9 cellular contexts compared by ENCODE assay signal in the genomic region with DNA sequence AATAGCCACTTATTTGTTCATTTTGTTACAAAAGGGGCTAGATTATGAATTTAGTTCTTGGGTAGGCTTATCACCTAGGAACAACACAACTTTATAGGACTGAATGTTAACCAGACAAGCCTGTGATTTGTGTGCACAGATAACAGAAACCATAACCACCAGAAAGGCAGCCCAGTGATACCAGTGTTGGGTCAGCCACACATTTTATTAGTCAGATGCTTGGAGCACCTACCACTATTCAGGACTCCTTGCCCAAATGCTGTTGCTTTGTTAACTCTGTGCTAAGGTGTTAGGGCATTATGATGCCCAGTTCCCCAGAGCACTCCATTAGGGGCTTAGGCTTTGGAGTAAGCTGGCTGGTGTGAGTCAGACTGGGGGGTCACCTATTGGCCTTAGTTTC. TPM values are rescaled to one million over a fixed set of nuclear protein-coding genes. Genes with fewer than 3 reads are reported as not detected.
DNase-seq lines count a peak whose midpoint lies in the region; ATAC-seq, FAIRE-seq and TF ChIP-seq lines count a peak whose summit lies in the region.
"Had no signal": no experiment of that assay in that cellular context is flagged by ENCODE, and none has a peak within 500 bp of the region (broad histone marks: within the 10 kb centered on the region; RNA-seq: fewer than 3 reads in every experiment).

No MANE protein-coding gene starts in this region.

- H3K27ac ChIP-seq in heart left ventricle (peak overlapping the region in 11 of 12 donors; percentile 7 to 67 (median 56)), GM12878 (ENCODE audit: control insufficient read depth, insufficient read depth) (peak overlapping the region; percentile 63), vagina (peak overlapping the region; percentile 6), SJCRH30 (no peak overlapping the region)

- peaks cover 97% of the 10 kb centered on the region for H3K79me2 ChIP-seq in GM12878 (ENCODE audit: control insufficient read depth, insufficient read depth, low read length)

- FAIRE-seq in GM12878 (lab: Jason Lieb, UNC) (peak; percentile 18), urothelium cell line (lab: Jason Lieb, UNC) (no peak)

- SMC1A ChIA-PET in GM12878 (lab: Charles Lee; ENCODE audit: uncharacterized antibody, unreplicated experiment) = interaction anchor here (1.8 to 7.9 kb wide), 6 partner anchors 11 to 244 kb away, joined by 8 to 91 read pairs (median 16); no protein-coding TSS in a partner anchor

- no peak overlapping the region for H2AFZ ChIP-seq in GM12878 (ENCODE audit: control insufficient read depth, low read depth, low read length)

- in situ Hi-C loops in GM12878 (cut with MboI) (loop anchor here (25.0 kb wide), 1 partner anchor 1545 kb away; no protein-coding TSS in a partner anchor), HAP-1 (cut with MboI; ENCODE audit: low sequenced_read_pairs) (no loop called here)

- H3K4me1 ChIP-seq in heart left ventricle = peaks cover 7 to 84% (median 66%) of the 10 kb centered on the region in 12 donors
- H3K4me1 ChIP-seq in GM12878 (ENCODE audit: control insufficient read depth, insufficient read depth, low read length) = peaks cover 54% of the 10 kb centered on the region
- peaks cover 10% of the 10 kb centered on the region for H3K4me1 ChIP-seq in vagina
- H3K4me1 ChIP-seq in SJCRH30 = peaks cover 6% of the 10 kb centered on the region; the same call in 1 of the 2 replicates
- peaks cover 29% of the 10 kb centered on the region for H3K4me1 ChIP-seq in HAP-1

- no peaks in the 10 kb centered on the region for H3K36me3 ChIP-seq in heart left ventricle
- no peaks in the 10 kb centered on the region for H3K36me3 ChIP-seq in GM12878 (ENCODE audit: control insufficient read depth in 2 of 2, insufficient read depth in 2 of 2, low read length in 1 of 2)
- H3K36me3 ChIP-seq in vagina = no peaks in the 10 kb centered on the region
- H3K36me3 ChIP-seq in SJCRH30 = no peaks in the 10 kb centered on the region
- no peaks in the 10 kb centered on the region for H3K36me3 ChIP-seq in HAP-1 (replicated peaks)

- no peak for TF ChIP-seq CTCF in heart left ventricle (IDR thresholded peaks at IDR 0.05)
- no peak for TF ChIP-seq CTCF in GM12878 (IDR thresholded peaks at IDR 0.05 in 2 of 3, conservative IDR thresholded peaks at IDR 0.05 in 1 of 3; ENCODE audit: control insufficient read depth in 2 of 3, extremely low read depth in 1 of 3, insufficient read depth in 1 of 3, low read depth in 3 of 3, low read length in 3 of 3)
- no peak for TF ChIP-seq CTCF in vagina (IDR thresholded peaks at IDR 0.05)

- ATAC-seq in heart left ventricle (peak; percentile 25 to 44 (median 33)), Right ventricle myocardium superior (ENCODE audit: poor library complexity) (no peak), HG03064 (IDR thresholded peaks at IDR 0.05; ENCODE audit: low read depth, unreplicated experiment) (peak; percentile 44), GM12878 (peak; percentile 83)

- H3K4me3 ChIP-seq in heart left ventricle = peak overlapping the region in 1 of 12 donors; percentile 3
- H3K4me3 ChIP-seq in GM12878 = peak overlapping the region; percentile 6; the same call in 1 of the 2 replicates
- H3K4me3 ChIP-seq in vagina = no peak overlapping the region
- H3K4me3 ChIP-seq in SJCRH30 = no peak overlapping the region
- H3K4me3 ChIP-seq in HAP-1 = no peak overlapping the region

- no peak for DNase-seq in heart left ventricle
- DNase-seq in Right ventricle myocardium superior = no peak
- DNase-seq in GM12878 (ENCODE audit: low read depth, low spot score) = no peak
- DNase-seq in vagina (ENCODE audit: extremely low spot score in 2 of 2) = no peak
- no peak for DNase-seq in urothelium cell line (ENCODE audit: low spot score)
- DNase-seq in SJCRH30 = no peak
- DNase-seq in HAP-1 (ENCODE audit: low spot score in 2 of 2) = no peak
- DNase-seq: MV-4-11 had no signal

- RAD21 ChIA-PET in GM12878 (lab: Charles Lee; ENCODE audit: unreplicated experiment) = interaction anchor here (1.2 to 9.1 kb wide), 5 partner anchors 9 to 119 kb away, joined by 3 to 76 read pairs (median 8); a partner anchor contains a TSS

- BruUV-seq in GM12878 (replicated peaks; lab: Mats Ljungman, UMichigan) = no TSS peak

- POLR2A ChIA-PET in GM12878 (lab: Charles Lee) = interaction anchor here (0.6 to 2.5 kb wide), 3 partner anchors 14 to 145 kb away, joined by 3 to 6 read pairs (median 5); a partner anchor contains a TSS

- TF ChIP-seq POLR2A in heart left ventricle (IDR thresholded peaks at IDR 0.05) (no peak), GM12878 (IDR thresholded peaks at IDR 0.05; ENCODE audit: low read depth, low read length) (no peak), vagina (IDR thresholded peaks at IDR 0.05) (no peak)

- intact Hi-C loops in heart left ventricle (cut with DNase I) = loop anchor here in 1 of 10 donors (5.0 kb wide), 1 partner anchor 35 kb away; no protein-coding TSS in a partner anchor
- intact Hi-C loops in Right ventricle myocardium superior (cut with DNase I) = no loop called here
- intact Hi-C loops in GM12878 (cut with micrococcal nuclease; ENCODE audit: unreplicated experiment) = loop anchor here (5.0 kb wide), 1 partner anchor 140 kb away; no protein-coding TSS in a partner anchor
- intact Hi-C loops in vagina (cut with DNase I) = no loop called here

- no peak for TF ChIP-seq EP300 in GM12878 (IDR thresholded peaks at IDR 0.05; ENCODE audit: borderline replicate concordance in 1 of 2, control insufficient read depth in 1 of 2, low read depth in 2 of 2, low read length in 2 of 2)

- H3K9me3 ChIP-seq in heart left ventricle (no peaks in the 10 kb centered on the region), GM12878 (replicated peaks; ENCODE audit: control insufficient read depth, insufficient read depth, low read length) (peaks cover 2% of the 10 kb centered on the region; the same call in 2 of the 3 replicates), vagina (no peaks in the 10 kb centered on the region), SJCRH30 (replicated peaks) (no peaks in the 10 kb centered on the region), HAP-1 (no peaks in the 10 kb centered on the region)

- no peaks in the 10 kb centered on the region for H4K20me1 ChIP-seq in GM12878 (ENCODE audit: control insufficient read depth, insufficient read depth)

- H3K4me2 ChIP-seq in GM12878 (ENCODE audit: control insufficient read depth, insufficient read depth) = peak overlapping the region; percentile 69

- H3K27me3 ChIP-seq in heart left ventricle (no peaks in the 10 kb centered on the region), GM12878 (replicated peaks in 1 of 2; ENCODE audit: control insufficient read depth in 2 of 2, insufficient read depth in 2 of 2, low read length in 1 of 2) (no peaks in the 10 kb centered on the region), vagina (no peaks in the 10 kb centered on the region), SJCRH30 (no peaks in the 10 kb centered on the region), HAP-1 (ENCODE audit: low read depth) (no peaks in the 10 kb centered on the region)

- TF ChIP-seq RAD21 in GM12878 (IDR thresholded peaks at IDR 0.05; ENCODE audit: insufficient read depth, low read depth, low read length) = no peak

- peak overlapping the region; percentile 18; the same call in 1 of the 2 replicates for H3K9ac ChIP-seq in GM12878 (ENCODE audit: control insufficient read depth, insufficient read depth, low read length)

- CTCF ChIA-PET in GM12878 (lab: Yijun Ruan, JAX) = interaction anchor here (0.7 to 5.2 kb wide), 6 partner anchors 11 to 118 kb away, joined by 5 to 26 read pairs (median 11); no protein-coding TSS in a partner anchor

TF ChIP-seq in GM12878, 131 proteins besides CTCF, POLR2A, EP300 and RAD21 (continues in another document):
- TF ChIP-seq BHLHE40 (IDR thresholded peaks at IDR 0.05; ENCODE audit: borderline replicate concordance in 1 of 2, low read depth in 2 of 2, low read length in 1 of 2) (peak in 1 of 2 experiments; percentile 13; a peak in 1 of 4 replicates), PAX8 (IDR thresholded peaks at IDR 0.05) (no peak), DPF2 (IDR thresholded peaks at IDR 0.05) (0 out of 2 replicates have a peak, but pooled peaks have one; percentile 36), ASH2L (IDR thresholded peaks at IDR 0.05; ENCODE audit: borderline replicate concordance, low read depth) (no peak)
- TF ChIP-seq, protein P1, sequence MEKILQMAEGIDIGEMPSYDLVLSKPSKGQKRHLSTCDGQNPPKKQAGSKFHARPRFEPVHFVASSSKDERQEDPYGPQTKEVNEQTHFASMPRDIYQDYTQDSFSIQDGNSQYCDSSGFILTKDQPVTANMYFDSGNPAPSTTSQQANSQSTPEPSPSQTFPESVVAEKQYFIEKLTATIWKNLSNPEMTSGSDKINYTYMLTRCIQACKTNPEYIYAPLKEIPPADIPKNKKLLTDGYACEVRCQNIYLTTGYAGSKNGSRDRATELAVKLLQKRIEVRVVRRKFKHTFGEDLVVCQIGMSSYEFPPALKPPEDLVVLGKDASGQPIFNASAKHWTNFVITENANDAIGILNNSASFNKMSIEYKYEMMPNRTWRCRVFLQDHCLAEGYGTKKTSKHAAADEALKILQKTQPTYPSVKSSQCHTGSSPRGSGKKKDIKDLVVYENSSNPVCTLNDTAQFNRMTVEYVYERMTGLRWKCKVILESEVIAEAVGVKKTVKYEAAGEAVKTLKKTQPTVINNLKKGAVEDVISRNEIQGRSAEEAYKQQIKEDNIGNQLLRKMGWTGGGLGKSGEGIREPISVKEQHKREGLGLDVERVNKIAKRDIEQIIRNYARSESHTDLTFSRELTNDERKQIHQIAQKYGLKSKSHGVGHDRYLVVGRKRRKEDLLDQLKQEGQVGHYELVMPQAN (conservative IDR thresholded peaks at IDR 0.05) = no peak

RNA-seq across cellular contexts. Expression of a gene that starts 22.5 kb away (rescaled TPM):
- total RNA-seq in heart left ventricle = 10 to 100 TPM; 47.1 to 80.9 (median 54.7) TPM
- polyA plus RNA-seq in heart left ventricle = 10 to 100 TPM; 10.4 to 21.1 TPM
- total RNA-seq in Right ventricle myocardium superior = 64.5 TPM
- total RNA-seq in GM12878 (2013; cell fraction: nucleolus; rRNA removed) = 199 and 222 TPM in 2 replicates
- total RNA-seq in GM12878 (2014; rRNA removed) = 31.8 and 33.4 TPM in 2 replicates
- total RNA-seq in GM12878 (2014; rRNA removed; fragmentation: Illumina TruSeq; extraction: Trizol) = 37.3 and 37.5 TPM in 2 replicates
- 27.3 and 27.8 TPM in 2 replicates for total RNA-seq in GM12878 (2021)
- 19.3 TPM for polyA plus RNA-seq in GM12878 (2011; ENCODE audit: low read depth)
- 14.2 and 19.0 TPM in 2 replicates for polyA plus RNA-seq in GM12878 (2011; rRNA removed)
- 8.2 and 9.4 TPM in 2 replicates for polyA plus RNA-seq in GM12878 (2011; cell fraction: cytosol; rRNA removed)
- 9.0 and 10.7 TPM in 2 replicates for polyA plus RNA-seq in GM12878 (2011; cell fraction: nucleus; rRNA removed)
- 25.8 and 28.8 TPM in 2 replicates for polyA plus RNA-seq in GM12878 (2012)
- polyA plus RNA-seq in GM12878 (2014; fragmentation: Illumina TruSeq; extraction: Trizol) = 25.4 and 33.6 TPM in 2 replicates
- 1 to 10 TPM; 7.5 to 9.6 TPM for polyA plus RNA-seq in GM12878 (2014; fragmentation: Nextera tagmentation; extraction: Ambion mirVana)
- polyA plus RNA-seq in GM12878 (2014; rRNA removed) = 15.8 and 17.2 TPM in 2 replicates
- 10 to 100 TPM; 18.4 to 25.0 TPM for polyA plus RNA-seq in GM12878 (2016; fragmentation: Nextera tagmentation; extraction: Ambion mirVana)
- polyA minus RNA-seq in GM12878 (2011; rRNA and poly(A)+ RNA removed) = 30.2 and 35.1 TPM in 2 replicates
- 10.1 and 10.3 TPM in 2 replicates for polyA minus RNA-seq in GM12878 (2011; cell fraction: cytosol; rRNA and poly(A)+ RNA removed)
- polyA minus RNA-seq in GM12878 (2011; cell fraction: nucleus; rRNA and poly(A)+ RNA removed) = 31.8 and 38.0 TPM in 2 replicates
- 5.6 TPM for total RNA-seq in vagina
- total RNA-seq in SJCRH30 (2014; rRNA removed; shearing (Covaris generic)) = 1.4 and 1.6 TPM in 2 replicates
